ENCODE assay signal across 19 cellular contexts in the genomic region with DNA sequence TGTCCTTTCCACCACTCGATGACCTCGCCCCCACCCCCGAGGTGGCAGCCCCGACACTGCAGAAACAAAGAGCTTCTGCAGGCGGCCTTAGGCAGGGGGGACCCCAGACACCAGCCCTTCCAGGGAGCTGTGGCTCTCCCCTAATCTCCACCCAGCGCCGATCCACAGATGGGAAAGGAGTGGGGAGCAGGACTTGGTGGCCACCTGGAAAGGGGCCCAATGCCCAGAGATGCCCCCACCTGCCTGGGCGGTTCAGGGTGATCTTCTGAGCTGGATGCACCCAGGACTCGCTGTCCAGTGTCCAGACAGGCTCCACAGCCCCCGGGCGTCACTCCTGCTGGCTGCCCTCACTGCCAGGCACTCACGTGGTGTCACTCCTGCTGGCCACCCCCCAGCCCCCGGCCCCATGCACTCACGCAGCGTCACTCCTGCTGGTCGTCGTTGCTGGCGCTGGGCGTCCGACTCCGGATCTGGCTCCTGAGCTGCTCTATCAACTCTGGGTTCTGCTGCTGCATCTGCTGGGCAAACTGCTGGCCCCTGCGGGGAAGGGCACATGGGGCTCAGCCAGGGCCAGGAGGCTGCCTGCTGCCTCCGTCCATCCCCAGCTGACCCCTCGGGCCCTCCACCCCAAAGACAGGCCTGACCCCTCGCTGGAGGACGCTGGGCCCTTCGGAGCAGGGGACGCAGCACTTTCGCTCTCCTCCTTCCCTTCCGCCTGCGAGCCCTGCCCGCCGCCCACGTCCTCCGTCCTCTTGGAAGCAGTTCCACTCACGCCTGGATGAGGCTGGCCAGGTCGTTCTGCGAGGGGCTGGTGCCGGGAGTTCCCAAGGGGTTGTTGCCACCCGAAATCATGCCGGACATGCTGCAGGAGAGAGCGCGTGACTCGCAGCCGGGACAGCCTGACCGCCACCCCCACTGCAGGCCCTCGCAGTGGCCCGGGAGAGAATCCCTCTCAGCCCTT. TPM values are rescaled to one million over a fixed set of nuclear protein-coding genes. Genes with fewer than 3 reads are reported as not detected.
DNase-seq lines count a peak whose midpoint lies in the region; ATAC-seq and TF ChIP-seq lines count a peak whose summit lies in the region.
"Had no signal": no experiment of that assay in that cellular context is flagged by ENCODE, and none has a peak within 500 bp of the region (broad histone marks: within the 10 kb centered on the region; RNA-seq: fewer than 3 reads in every experiment).

No MANE protein-coding gene starts in this region.

- H3K9ac ChIP-seq in BLaER1, result peak overlapping the region; percentile 73

- H3K27ac ChIP-seq in BLaER1 (peak overlapping the region; percentile 79), RWPE1 (peak overlapping the region; percentile 26; the same call in 1 of the 2 replicates), osteoblast (ENCODE audit: low read depth, low read length) (no peak overlapping the region)
- H3K27ac ChIP-seq: SJSA1 had no signal

- ATAC-seq in GM21737 (IDR thresholded peaks at IDR 0.05; ENCODE audit: unreplicated experiment), result no peak
- ATAC-seq: Right ventricle myocardium inferior had no signal

- H3K4me2 ChIP-seq in BLaER1 (peak overlapping the region; percentile 96), osteoblast (ENCODE audit: insufficient read depth, low read length) (no peak overlapping the region)

- no peak overlapping the region for H2AFZ ChIP-seq in osteoblast (ENCODE audit: low read length)

- CTCF ChIA-PET in RWPE1 (lab: Yijun Ruan, JAX), result no interaction called here

- H3K36me3 ChIP-seq in BLaER1 (peaks cover 92% of the 10 kb centered on the region), osteoblast (ENCODE audit: insufficient read depth, low read length) (peaks cover 39% of the 10 kb centered on the region)

- H3K4me1 ChIP-seq in BLaER1, result peaks cover 57% of the 10 kb centered on the region
- no peaks in the 10 kb centered on the region for H3K4me1 ChIP-seq in osteoblast (ENCODE audit: insufficient read depth, low read length)
- H3K4me1 ChIP-seq: HAP-1, SJSA1 had no signal

- DNase-seq in RWPE1 (ENCODE audit: low spot score), result no peak
- peak; percentile 88 for DNase-seq in osteoblast (ENCODE audit: insufficient read length, low spot score, missing footprints)
- no peak for DNase-seq in DMS 273 treated with DMSO at 0.1 percent for 48 hours (lab: John Stamatoyannopoulos, UW)
- DNase-seq in activated naive CD4-positive, alpha-beta T cell (lab: John Stamatoyannopoulos, UW), result no peak
- DNase-seq: AML-193, EL, KBM-7, MM.1S, NCI-H1048, NCI-H1417 treated with DMSO at 0.1 percent for 48 hours, NCI-H187, NCI-H446, NCI-H526, OCI-M1 had no signal

- POLR2A ChIA-PET in RWPE1 (lab: Yijun Ruan, JAX; ENCODE audit: low non-redundant PET), result no interaction called here

- TF ChIP-seq CTCF in RWPE1 (conservative IDR thresholded peaks at IDR 0.05; ENCODE audit: low read depth), result no peak
- no peak for TF ChIP-seq CTCF in osteoblast (IDR thresholded peaks at IDR 0.05; ENCODE audit: extremely low read depth, low read depth, low read length)

- peak overlapping the region; percentile 43 for H3K4me3 ChIP-seq in BLaER1
- no peak overlapping the region for H3K4me3 ChIP-seq in osteoblast (ENCODE audit: insufficient read depth, low read length)
- H3K4me3 ChIP-seq: HAP-1, SJSA1 had no signal

- no peaks in the 10 kb centered on the region for H3K9me3 ChIP-seq in BLaER1
- no peaks in the 10 kb centered on the region for H3K9me3 ChIP-seq in osteoblast (ENCODE audit: low read depth, low read length)
- H3K9me3 ChIP-seq: HAP-1, SJSA1 had no signal

- H3K27me3 ChIP-seq in BLaER1 (no peaks in the 10 kb centered on the region), osteoblast (ENCODE audit: insufficient read depth, low read length) (no peaks in the 10 kb centered on the region)
- H3K27me3 ChIP-seq: SJSA1 had no signal

- peaks cover 43% of the 10 kb centered on the region for H4K20me1 ChIP-seq in BLaER1
- peaks cover 2% of the 10 kb centered on the region for H4K20me1 ChIP-seq in osteoblast (ENCODE audit: insufficient read depth, low read length)

- H3K79me2 ChIP-seq in osteoblast (ENCODE audit: insufficient read depth, low read length), result no peaks in the 10 kb centered on the region

RNA-seq across cellular contexts. Expression of gene SLC39A3, which starts 17.4 kb away (rescaled TPM):
- 33.0 and 33.7 TPM in 2 replicates for total RNA-seq in osteoblast

RNA-seq across cellular contexts. Expression of gene SGTA, which starts 25.9 kb away (rescaled TPM):
- 35.9 and 38.7 TPM in 2 replicates for total RNA-seq in osteoblast

RNA-seq across cellular contexts. Expression of gene THOP1, which starts 28.1 kb away (rescaled TPM):
- total RNA-seq in osteoblast, result 45.6 and 49.5 TPM in 2 replicates

RNA-seq across cellular contexts. Expression of gene DIRAS1, which starts 36.0 kb away (rescaled TPM):
- total RNA-seq in osteoblast, result 12.4 and 14.8 TPM in 2 replicates
- total RNA-seq: SJSA1 had no signal

RNA-seq across cellular contexts. Expression of gene GNG7, which starts 54.7 kb away (rescaled TPM):
- 0.29 and 0.72 TPM in 2 replicates for total RNA-seq in osteoblast
